8 cellular contexts compared by ENCODE assay signal in genomic region chr17:44006581-44007345, GRCh38. TPM values are rescaled to one million over a fixed set of nuclear protein-coding genes. Genes with fewer than 3 reads are reported as not detected.
DNase-seq lines count a peak whose midpoint lies in the region; ATAC-seq and TF ChIP-seq lines count a peak whose summit lies in the region.

No MANE protein-coding gene starts in this region.

- TF ChIP-seq CTCF in GM13976 (IDR thresholded peaks at IDR 0.05; ENCODE audit: borderline replicate concordance, control extremely low read depth, extremely low read depth, insufficient read depth, missing control alignments), result peak; percentile 5

- in situ Hi-C loops in GM13976 (cut with MboI; ENCODE audit: low sequenced_read_pairs, unreplicated experiment), result no loop called here

- ATAC-seq in HG03175 (IDR thresholded peaks at IDR 0.05; ENCODE audit: unreplicated experiment) (peak; percentile 55), GM18858 (IDR thresholded peaks at IDR 0.05; ENCODE audit: unreplicated experiment) (no peak)
- peak; percentile 85 to 86 for ATAC-seq in activated CD4-positive, CD25-positive, alpha-beta regulatory T cell treated with anti-CD3 and anti-CD28 coated beads, Interleukin-2, amount 50 U/mL, for 24 hours

- DNase-seq in GM13976 (ENCODE audit: low spot score) (peak; percentile 100), NCI-H460 (ENCODE audit: extremely low read depth, low read depth) (peak; percentile 95), cerebellar cortex (ENCODE audit: low spot score) (peak; percentile 90), kidney glomerular epithelial cell (lab: John Stamatoyannopoulos, UW) (peak; percentile 90)
- peak; percentile 100 for DNase-seq in stimulated activated CD4-positive, alpha-beta T cell treated with anti-CD3 and anti-CD28 coated beads, Interleukin-15, amount 100 ng/mL, for 24 hours

RNA-seq across cellular contexts. Expression of gene NAGS, which starts 2.3 kb away (rescaled TPM):
- 0.25 and 0.58 TPM in 2 replicates for total RNA-seq in NCI-H460 (2014; rRNA removed; shearing (Covaris generic))
- 0.56 TPM in 1 of 2 replicates, not detected in the other for polyA plus RNA-seq in NCI-H460 (2014; cell fraction: nucleus; rRNA removed)

RNA-seq across cellular contexts. Expression of gene TMEM101, which starts 8.0 kb away (rescaled TPM):
- 40.0 and 44.6 TPM in 2 replicates for total RNA-seq in NCI-H460 (2014; rRNA removed; shearing (Covaris generic))
- polyA plus RNA-seq in NCI-H460 (2014; cell fraction: nucleus; rRNA removed), result 67.3 and 74.8 TPM in 2 replicates

RNA-seq across cellular contexts. Expression of gene PYY, which starts 53.0 kb away (rescaled TPM):
- total RNA-seq in NCI-H460 (2014; rRNA removed; shearing (Covaris generic)), result not detected in 2 replicates
- polyA plus RNA-seq in NCI-H460 (2014; cell fraction: nucleus; rRNA removed), result not detected in 2 replicates

RNA-seq across cellular contexts. Expression of gene LSM12, which starts 59.7 kb away (rescaled TPM):
- total RNA-seq in NCI-H460 (2014; rRNA removed; shearing (Covaris generic)), result 74.5 and 76.3 TPM in 2 replicates
- polyA plus RNA-seq in NCI-H460 (2014; cell fraction: nucleus; rRNA removed), result 25.9 and 35.2 TPM in 2 replicates
